34 cellular contexts compared by ENCODE assay signal in genomic region chr6:107019047-107019446, GRCh38. TPM values are rescaled to one million over a fixed set of nuclear protein-coding genes. Genes with fewer than 3 reads are reported as not detected.
"Had no signal": no experiment of that assay in that cellular context is flagged by ENCODE, and none has a peak within 500 bp of the region (broad histone marks: within the 10 kb centered on the region; RNA-seq: fewer than 3 reads in every experiment).

No MANE protein-coding gene starts in this region.

- H3K4me3 Mint-ChIP-seq: activated B cell treated with CpG ODN at 0.5 μM for 24 hours; activated CD4-positive, alpha-beta memory T cell treated with anti-CD3 and anti-CD28 coated beads for 36 hours; activated CD4-positive, alpha-beta T cell treated with anti-CD3 and anti-CD28 coated beads, Interleukin-2, amount 10 ng/mL, durations not matched to agents 24 days and 14 days; activated CD8-positive, alpha-beta T cell treated with anti-CD3 and anti-CD28 coated beads for 36 hours; activated naive CD4-positive, alpha-beta T cell treated with anti-CD3 and anti-CD28 coated beads for 36 hours; activated naive CD8-positive, alpha-beta T cell treated with anti-CD3 and anti-CD28 coated beads for 36 hours; activated T-cell treated with anti-CD3 and anti-CD28 coated beads, Interleukin-2, amount 50 U/mL, for 4 hours; activated T-cell treated with anti-CD3 and anti-CD28 coated beads, Interleukin-2, amount 50 U/mL, for 72 hours; activated T-helper 1 cell treated with anti-CD3 and anti-CD28 coated beads, Interleukin-12 subunit alpha, Interleukin-12 subunit beta, Interleukin-2, Interleukin-4 antibody, amounts not matched to agents 30 ng/mL and 10 ng/mL and 1 ng/mL, durations not matched to agents 14 hours and 24 hours and 36 hours; activated T-helper 17 cell treated with anti-CD3 and anti-CD28 coated beads, Interleukin-2, amount 50 U/mL, for 72 hours; T-cell; T-helper 17 cell had no signal

- H3K27me3 ChIP-seq: adrenal gland, body of pancreas, brain microvascular endothelial cell, breast epithelium had no signal

- H3K27ac ChIP-seq: adrenal gland, body of pancreas, brain microvascular endothelial cell, breast epithelium, VCaP had no signal

- H3K9me3 Mint-ChIP-seq: activated B cell treated with CpG ODN at 0.5 μM for 24 hours; activated CD4-positive, alpha-beta memory T cell treated with anti-CD3 and anti-CD28 coated beads for 36 hours; activated CD4-positive, alpha-beta T cell treated with anti-CD3 and anti-CD28 coated beads, Interleukin-2, amount 10 ng/mL, durations not matched to agents 24 days and 14 days; activated CD8-positive, alpha-beta T cell treated with anti-CD3 and anti-CD28 coated beads for 36 hours; activated naive CD4-positive, alpha-beta T cell treated with anti-CD3 and anti-CD28 coated beads for 36 hours; activated naive CD4-positive, alpha-beta T cell treated with anti-CD3 and anti-CD28 coated beads, Interleukin-2, amount 50 U/mL, for 72 hours; activated naive CD8-positive, alpha-beta T cell treated with anti-CD3 and anti-CD28 coated beads for 36 hours; activated T-cell treated with anti-CD3 and anti-CD28 coated beads, Interleukin-2, amount 50 U/mL, for 4 hours; activated T-cell treated with anti-CD3 and anti-CD28 coated beads, Interleukin-2, amount 50 U/mL, for 72 hours; activated T-helper 1 cell treated with anti-CD3 and anti-CD28 coated beads, Interleukin-12 subunit alpha, Interleukin-12 subunit beta, Interleukin-2, Interleukin-4 antibody, amounts not matched to agents 30 ng/mL and 10 ng/mL and 1 ng/mL, durations not matched to agents 14 hours and 24 hours and 36 hours; activated T-helper 17 cell treated with anti-CD3 and anti-CD28 coated beads, Interleukin-2, amount 50 U/mL, for 72 hours; T-cell had no signal

- FAIRE-seq: astrocyte, TTC549 had no signal

- H3K36me3 ChIP-seq: adrenal gland, brain microvascular endothelial cell, breast epithelium had no signal

- ATAC-seq: activated CD8-positive, alpha-beta T cell treated with anti-CD3 and anti-CD28 coated beads for 36 hours; activated naive CD4-positive, alpha-beta T cell treated with anti-CD3 and anti-CD28 coated beads, Interleukin-2, amount 50 U/mL, for 72 hours; activated T-cell treated with anti-CD3 and anti-CD28 coated beads, Interleukin-2, amount 50 U/mL, for 4 hours; activated T-cell treated with anti-CD3 and anti-CD28 coated beads, Interleukin-2, amount 50 U/mL, for 72 hours; activated T-helper 17 cell treated with anti-CD3 and anti-CD28 coated beads, Interleukin-2, amount 50 U/mL, for 72 hours; T-cell; T-helper 17 cell had no signal

- H3K4me1 Mint-ChIP-seq: activated T-helper 17 cell treated with anti-CD3 and anti-CD28 coated beads, Interleukin-2, amount 50 U/mL, for 72 hours; T-cell; T-helper 17 cell had no signal

- H3K36me3 Mint-ChIP-seq: activated CD4-positive, alpha-beta memory T cell treated with anti-CD3 and anti-CD28 coated beads for 36 hours; activated naive CD4-positive, alpha-beta T cell treated with anti-CD3 and anti-CD28 coated beads, Interleukin-2, amount 50 U/mL, for 72 hours; activated naive CD8-positive, alpha-beta T cell treated with anti-CD3 and anti-CD28 coated beads for 36 hours; T-cell had no signal

- H3K9me3 ChIP-seq: adrenal gland, body of pancreas, breast epithelium had no signal

- H3K27ac Mint-ChIP-seq: activated B cell treated with CpG ODN at 0.5 μM for 24 hours; activated CD4-positive, alpha-beta memory T cell treated with anti-CD3 and anti-CD28 coated beads for 36 hours; activated CD4-positive, alpha-beta T cell treated with anti-CD3 and anti-CD28 coated beads, Interleukin-2, amount 10 ng/mL, durations not matched to agents 24 days and 14 days; activated CD8-positive, alpha-beta T cell treated with anti-CD3 and anti-CD28 coated beads for 36 hours; activated naive CD4-positive, alpha-beta T cell treated with anti-CD3 and anti-CD28 coated beads for 36 hours; activated naive CD8-positive, alpha-beta T cell treated with anti-CD3 and anti-CD28 coated beads for 36 hours; activated T-cell treated with anti-CD3 and anti-CD28 coated beads, Interleukin-2, amount 50 U/mL, for 72 hours; activated T-helper 1 cell treated with anti-CD3 and anti-CD28 coated beads, Interleukin-12 subunit alpha, Interleukin-12 subunit beta, Interleukin-2, Interleukin-4 antibody, amounts not matched to agents 30 ng/mL and 10 ng/mL and 1 ng/mL, durations not matched to agents 14 hours and 24 hours and 36 hours; activated T-helper 17 cell treated with anti-CD3 and anti-CD28 coated beads, Interleukin-2, amount 50 U/mL, for 72 hours; T-cell; T-helper 17 cell had no signal

- H3K4me1 ChIP-seq: breast epithelium had no signal

- H3K27me3 Mint-ChIP-seq: activated CD8-positive, alpha-beta T cell treated with anti-CD3 and anti-CD28 coated beads for 36 hours; activated naive CD8-positive, alpha-beta T cell treated with anti-CD3 and anti-CD28 coated beads for 36 hours; T-helper 17 cell had no signal

- H3K4me3 ChIP-seq: adrenal gland, body of pancreas, breast epithelium had no signal

- DNase-seq: activated B cell treated with CpG ODN at 0.5 μM for 24 hours; activated CD4-positive, alpha-beta memory T cell treated with anti-CD3 and anti-CD28 coated beads for 36 hours; activated CD4-positive, alpha-beta T cell treated with anti-CD3 and anti-CD28 coated beads for 4 hours; activated CD4-positive, alpha-beta T cell treated with anti-CD3 and anti-CD28 coated beads, Interleukin-2, amount 10 ng/mL, durations not matched to agents 24 days and 14 days; activated CD4-positive, alpha-beta T cell treated with anti-CD3 and anti-CD28 coated beads, Interleukin-2, amount 50 U/mL, for 1 hour; activated CD4-positive, alpha-beta T cell treated with anti-CD3 and anti-CD28 coated beads, Interleukin-2, amount 50 U/mL, for 4 hours; activated CD4-positive, CD25-positive, alpha-beta regulatory T cell treated with anti-CD3 and anti-CD28 coated beads, Interleukin-2, amount 50 U/mL, for 72 hours; activated CD8-positive, alpha-beta memory T cell treated with anti-CD3 and anti-CD28 coated beads, Interleukin-2, amount 50 U/mL, for 4 hours; activated CD8-positive, alpha-beta T cell treated with anti-CD3 and anti-CD28 coated beads for 36 hours; activated effector memory CD4-positive, alpha-beta T cell treated with anti-CD3 and anti-CD28 coated beads, Interleukin-2, amount 50 U/mL, for 16 hours; activated gamma-delta T cell treated with Interleukin-2 at 50 U/mL for 16 hours; activated naive CD4-positive, alpha-beta T cell; activated naive CD4-positive, alpha-beta T cell treated with anti-CD3 and anti-CD28 coated beads for 36 hours; activated naive CD4-positive, alpha-beta T cell treated with anti-CD3 and anti-CD28 coated beads, Interleukin-2, amount 50 U/mL, for 16 hours; activated naive CD8-positive, alpha-beta T cell treated with anti-CD3 and anti-CD28 coated beads for 36 hours; activated T-cell treated with anti-CD3 and anti-CD28 coated beads for 4 hours; activated T-cell treated with anti-CD3 and anti-CD28 coated beads, Interleukin-2, amount 50 U/mL, for 1 hour; activated T-cell treated with anti-CD3 and anti-CD28 coated beads, Interleukin-2, amount 50 U/mL, for 4 hours; activated T-cell treated with anti-CD3 and anti-CD28 coated beads, Interleukin-2, amount 50 U/mL, for 72 hours; adrenal gland; amniotic stem cell; brain microvascular endothelial cell; central memory CD4-positive, alpha-beta T cell; T-cell; T-helper 17 cell; T1000 had no signal

RNA-seq across cellular contexts. Expression of gene CD24, which starts 44.5 kb away (rescaled TPM):
- total RNA-seq: activated T-helper 17 cell treated with anti-CD3 and anti-CD28 coated beads, Interleukin-2, amount 50 U/mL, for 72 hours had no signal
